ENCODE assay signal across 1 cellular context in the genomic region with DNA sequence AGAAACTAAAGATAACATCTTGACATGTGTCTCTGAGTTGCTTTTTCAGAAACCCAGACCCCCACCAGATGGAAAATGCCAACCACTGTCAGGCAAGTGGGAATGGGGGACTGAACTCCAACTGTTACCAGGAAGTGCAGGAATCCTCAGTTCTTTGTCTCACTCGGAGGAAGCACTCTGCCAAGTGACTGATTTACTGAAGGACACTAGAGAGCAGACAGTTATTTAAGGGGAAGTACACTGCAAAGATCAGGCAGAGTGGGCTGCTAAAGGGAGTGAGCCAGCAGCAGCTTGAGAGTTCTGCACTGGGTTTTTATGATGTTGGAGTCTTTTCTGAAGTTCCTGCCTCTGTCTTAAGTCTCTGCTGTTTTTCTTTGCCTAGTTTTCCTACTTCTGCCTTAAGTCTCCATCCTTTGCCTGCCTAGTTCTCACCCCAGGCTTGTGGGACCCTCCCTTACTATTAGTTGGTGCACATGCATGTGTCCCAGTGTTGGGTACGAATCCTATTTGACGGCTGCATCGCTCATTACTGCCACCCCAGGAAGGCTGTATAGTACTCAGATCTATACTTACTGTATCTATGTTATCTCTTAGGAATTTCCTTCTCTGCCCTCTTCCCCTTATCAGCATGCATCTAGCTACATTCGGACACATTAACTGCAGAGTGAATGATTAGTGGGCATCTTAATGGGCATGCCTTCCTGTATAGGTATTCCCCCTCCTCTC.
TF ChIP-seq lines count a peak whose summit lies in the region.

No MANE protein-coding gene starts in this region.

TF ChIP-seq in K562, 482 proteins besides CTCF, POLR2A, EP300 and RAD21 (continued from another document):
- TF ChIP-seq, protein P1, sequence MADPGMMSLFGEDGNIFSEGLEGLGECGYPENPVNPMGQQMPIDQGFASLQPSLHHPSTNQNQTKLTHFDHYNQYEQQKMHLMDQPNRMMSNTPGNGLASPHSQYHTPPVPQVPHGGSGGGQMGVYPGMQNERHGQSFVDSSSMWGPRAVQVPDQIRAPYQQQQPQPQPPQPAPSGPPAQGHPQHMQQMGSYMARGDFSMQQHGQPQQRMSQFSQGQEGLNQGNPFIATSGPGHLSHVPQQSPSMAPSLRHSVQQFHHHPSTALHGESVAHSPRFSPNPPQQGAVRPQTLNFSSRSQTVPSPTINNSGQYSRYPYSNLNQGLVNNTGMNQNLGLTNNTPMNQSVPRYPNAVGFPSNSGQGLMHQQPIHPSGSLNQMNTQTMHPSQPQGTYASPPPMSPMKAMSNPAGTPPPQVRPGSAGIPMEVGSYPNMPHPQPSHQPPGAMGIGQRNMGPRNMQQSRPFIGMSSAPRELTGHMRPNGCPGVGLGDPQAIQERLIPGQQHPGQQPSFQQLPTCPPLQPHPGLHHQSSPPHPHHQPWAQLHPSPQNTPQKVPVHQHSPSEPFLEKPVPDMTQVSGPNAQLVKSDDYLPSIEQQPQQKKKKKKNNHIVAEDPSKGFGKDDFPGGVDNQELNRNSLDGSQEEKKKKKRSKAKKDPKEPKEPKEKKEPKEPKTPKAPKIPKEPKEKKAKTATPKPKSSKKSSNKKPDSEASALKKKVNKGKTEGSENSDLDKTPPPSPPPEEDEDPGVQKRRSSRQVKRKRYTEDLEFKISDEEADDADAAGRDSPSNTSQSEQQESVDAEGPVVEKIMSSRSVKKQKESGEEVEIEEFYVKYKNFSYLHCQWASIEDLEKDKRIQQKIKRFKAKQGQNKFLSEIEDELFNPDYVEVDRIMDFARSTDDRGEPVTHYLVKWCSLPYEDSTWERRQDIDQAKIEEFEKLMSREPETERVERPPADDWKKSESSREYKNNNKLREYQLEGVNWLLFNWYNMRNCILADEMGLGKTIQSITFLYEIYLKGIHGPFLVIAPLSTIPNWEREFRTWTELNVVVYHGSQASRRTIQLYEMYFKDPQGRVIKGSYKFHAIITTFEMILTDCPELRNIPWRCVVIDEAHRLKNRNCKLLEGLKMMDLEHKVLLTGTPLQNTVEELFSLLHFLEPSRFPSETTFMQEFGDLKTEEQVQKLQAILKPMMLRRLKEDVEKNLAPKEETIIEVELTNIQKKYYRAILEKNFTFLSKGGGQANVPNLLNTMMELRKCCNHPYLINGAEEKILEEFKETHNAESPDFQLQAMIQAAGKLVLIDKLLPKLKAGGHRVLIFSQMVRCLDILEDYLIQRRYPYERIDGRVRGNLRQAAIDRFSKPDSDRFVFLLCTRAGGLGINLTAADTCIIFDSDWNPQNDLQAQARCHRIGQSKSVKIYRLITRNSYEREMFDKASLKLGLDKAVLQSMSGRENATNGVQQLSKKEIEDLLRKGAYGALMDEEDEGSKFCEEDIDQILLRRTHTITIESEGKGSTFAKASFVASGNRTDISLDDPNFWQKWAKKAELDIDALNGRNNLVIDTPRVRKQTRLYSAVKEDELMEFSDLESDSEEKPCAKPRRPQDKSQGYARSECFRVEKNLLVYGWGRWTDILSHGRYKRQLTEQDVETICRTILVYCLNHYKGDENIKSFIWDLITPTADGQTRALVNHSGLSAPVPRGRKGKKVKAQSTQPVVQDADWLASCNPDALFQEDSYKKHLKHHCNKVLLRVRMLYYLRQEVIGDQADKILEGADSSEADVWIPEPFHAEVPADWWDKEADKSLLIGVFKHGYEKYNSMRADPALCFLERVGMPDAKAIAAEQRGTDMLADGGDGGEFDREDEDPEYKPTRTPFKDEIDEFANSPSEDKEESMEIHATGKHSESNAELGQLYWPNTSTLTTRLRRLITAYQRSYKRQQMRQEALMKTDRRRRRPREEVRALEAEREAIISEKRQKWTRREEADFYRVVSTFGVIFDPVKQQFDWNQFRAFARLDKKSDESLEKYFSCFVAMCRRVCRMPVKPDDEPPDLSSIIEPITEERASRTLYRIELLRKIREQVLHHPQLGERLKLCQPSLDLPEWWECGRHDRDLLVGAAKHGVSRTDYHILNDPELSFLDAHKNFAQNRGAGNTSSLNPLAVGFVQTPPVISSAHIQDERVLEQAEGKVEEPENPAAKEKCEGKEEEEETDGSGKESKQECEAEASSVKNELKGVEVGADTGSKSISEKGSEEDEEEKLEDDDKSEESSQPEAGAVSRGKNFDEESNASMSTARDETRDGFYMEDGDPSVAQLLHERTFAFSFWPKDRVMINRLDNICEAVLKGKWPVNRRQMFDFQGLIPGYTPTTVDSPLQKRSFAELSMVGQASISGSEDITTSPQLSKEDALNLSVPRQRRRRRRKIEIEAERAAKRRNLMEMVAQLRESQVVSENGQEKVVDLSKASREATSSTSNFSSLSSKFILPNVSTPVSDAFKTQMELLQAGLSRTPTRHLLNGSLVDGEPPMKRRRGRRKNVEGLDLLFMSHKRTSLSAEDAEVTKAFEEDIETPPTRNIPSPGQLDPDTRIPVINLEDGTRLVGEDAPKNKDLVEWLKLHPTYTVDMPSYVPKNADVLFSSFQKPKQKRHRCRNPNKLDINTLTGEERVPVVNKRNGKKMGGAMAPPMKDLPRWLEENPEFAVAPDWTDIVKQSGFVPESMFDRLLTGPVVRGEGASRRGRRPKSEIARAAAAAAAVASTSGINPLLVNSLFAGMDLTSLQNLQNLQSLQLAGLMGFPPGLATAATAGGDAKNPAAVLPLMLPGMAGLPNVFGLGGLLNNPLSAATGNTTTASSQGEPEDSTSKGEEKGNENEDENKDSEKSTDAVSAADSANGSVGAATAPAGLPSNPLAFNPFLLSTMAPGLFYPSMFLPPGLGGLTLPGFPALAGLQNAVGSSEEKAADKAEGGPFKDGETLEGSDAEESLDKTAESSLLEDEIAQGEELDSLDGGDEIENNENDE (IDR thresholded peaks at IDR 0.05; ENCODE audit: low read depth, low read length): no peak
- no peak for TF ChIP-seq NR0B1 (IDR thresholded peaks at IDR 0.05; ENCODE audit: partially characterized antibody)
- no peak for TF ChIP-seq KLF6 (CRISPR knock-in tag; IDR thresholded peaks at IDR 0.05; ENCODE audit: borderline replicate concordance)
- TF ChIP-seq, protein P2, sequence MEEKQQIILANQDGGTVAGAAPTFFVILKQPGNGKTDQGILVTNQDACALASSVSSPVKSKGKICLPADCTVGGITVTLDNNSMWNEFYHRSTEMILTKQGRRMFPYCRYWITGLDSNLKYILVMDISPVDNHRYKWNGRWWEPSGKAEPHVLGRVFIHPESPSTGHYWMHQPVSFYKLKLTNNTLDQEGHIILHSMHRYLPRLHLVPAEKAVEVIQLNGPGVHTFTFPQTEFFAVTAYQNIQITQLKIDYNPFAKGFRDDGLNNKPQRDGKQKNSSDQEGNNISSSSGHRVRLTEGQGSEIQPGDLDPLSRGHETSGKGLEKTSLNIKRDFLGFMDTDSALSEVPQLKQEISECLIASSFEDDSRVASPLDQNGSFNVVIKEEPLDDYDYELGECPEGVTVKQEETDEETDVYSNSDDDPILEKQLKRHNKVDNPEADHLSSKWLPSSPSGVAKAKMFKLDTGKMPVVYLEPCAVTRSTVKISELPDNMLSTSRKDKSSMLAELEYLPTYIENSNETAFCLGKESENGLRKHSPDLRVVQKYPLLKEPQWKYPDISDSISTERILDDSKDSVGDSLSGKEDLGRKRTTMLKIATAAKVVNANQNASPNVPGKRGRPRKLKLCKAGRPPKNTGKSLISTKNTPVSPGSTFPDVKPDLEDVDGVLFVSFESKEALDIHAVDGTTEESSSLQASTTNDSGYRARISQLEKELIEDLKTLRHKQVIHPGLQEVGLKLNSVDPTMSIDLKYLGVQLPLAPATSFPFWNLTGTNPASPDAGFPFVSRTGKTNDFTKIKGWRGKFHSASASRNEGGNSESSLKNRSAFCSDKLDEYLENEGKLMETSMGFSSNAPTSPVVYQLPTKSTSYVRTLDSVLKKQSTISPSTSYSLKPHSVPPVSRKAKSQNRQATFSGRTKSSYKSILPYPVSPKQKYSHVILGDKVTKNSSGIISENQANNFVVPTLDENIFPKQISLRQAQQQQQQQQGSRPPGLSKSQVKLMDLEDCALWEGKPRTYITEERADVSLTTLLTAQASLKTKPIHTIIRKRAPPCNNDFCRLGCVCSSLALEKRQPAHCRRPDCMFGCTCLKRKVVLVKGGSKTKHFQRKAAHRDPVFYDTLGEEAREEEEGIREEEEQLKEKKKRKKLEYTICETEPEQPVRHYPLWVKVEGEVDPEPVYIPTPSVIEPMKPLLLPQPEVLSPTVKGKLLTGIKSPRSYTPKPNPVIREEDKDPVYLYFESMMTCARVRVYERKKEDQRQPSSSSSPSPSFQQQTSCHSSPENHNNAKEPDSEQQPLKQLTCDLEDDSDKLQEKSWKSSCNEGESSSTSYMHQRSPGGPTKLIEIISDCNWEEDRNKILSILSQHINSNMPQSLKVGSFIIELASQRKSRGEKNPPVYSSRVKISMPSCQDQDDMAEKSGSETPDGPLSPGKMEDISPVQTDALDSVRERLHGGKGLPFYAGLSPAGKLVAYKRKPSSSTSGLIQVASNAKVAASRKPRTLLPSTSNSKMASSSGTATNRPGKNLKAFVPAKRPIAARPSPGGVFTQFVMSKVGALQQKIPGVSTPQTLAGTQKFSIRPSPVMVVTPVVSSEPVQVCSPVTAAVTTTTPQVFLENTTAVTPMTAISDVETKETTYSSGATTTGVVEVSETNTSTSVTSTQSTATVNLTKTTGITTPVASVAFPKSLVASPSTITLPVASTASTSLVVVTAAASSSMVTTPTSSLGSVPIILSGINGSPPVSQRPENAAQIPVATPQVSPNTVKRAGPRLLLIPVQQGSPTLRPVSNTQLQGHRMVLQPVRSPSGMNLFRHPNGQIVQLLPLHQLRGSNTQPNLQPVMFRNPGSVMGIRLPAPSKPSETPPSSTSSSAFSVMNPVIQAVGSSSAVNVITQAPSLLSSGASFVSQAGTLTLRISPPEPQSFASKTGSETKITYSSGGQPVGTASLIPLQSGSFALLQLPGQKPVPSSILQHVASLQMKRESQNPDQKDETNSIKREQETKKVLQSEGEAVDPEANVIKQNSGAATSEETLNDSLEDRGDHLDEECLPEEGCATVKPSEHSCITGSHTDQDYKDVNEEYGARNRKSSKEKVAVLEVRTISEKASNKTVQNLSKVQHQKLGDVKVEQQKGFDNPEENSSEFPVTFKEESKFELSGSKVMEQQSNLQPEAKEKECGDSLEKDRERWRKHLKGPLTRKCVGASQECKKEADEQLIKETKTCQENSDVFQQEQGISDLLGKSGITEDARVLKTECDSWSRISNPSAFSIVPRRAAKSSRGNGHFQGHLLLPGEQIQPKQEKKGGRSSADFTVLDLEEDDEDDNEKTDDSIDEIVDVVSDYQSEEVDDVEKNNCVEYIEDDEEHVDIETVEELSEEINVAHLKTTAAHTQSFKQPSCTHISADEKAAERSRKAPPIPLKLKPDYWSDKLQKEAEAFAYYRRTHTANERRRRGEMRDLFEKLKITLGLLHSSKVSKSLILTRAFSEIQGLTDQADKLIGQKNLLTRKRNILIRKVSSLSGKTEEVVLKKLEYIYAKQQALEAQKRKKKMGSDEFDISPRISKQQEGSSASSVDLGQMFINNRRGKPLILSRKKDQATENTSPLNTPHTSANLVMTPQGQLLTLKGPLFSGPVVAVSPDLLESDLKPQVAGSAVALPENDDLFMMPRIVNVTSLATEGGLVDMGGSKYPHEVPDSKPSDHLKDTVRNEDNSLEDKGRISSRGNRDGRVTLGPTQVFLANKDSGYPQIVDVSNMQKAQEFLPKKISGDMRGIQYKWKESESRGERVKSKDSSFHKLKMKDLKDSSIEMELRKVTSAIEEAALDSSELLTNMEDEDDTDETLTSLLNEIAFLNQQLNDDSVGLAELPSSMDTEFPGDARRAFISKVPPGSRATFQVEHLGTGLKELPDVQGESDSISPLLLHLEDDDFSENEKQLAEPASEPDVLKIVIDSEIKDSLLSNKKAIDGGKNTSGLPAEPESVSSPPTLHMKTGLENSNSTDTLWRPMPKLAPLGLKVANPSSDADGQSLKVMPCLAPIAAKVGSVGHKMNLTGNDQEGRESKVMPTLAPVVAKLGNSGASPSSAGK (IDR thresholded peaks at IDR 0.05): no peak
- TF ChIP-seq ZHX1 (conservative IDR thresholded peaks at IDR 0.05; ENCODE audit: low read length): no peak
- no peak for TF ChIP-seq MTA2 (IDR thresholded peaks at IDR 0.05; ENCODE audit: low read depth)
- TF ChIP-seq, protein P3, sequence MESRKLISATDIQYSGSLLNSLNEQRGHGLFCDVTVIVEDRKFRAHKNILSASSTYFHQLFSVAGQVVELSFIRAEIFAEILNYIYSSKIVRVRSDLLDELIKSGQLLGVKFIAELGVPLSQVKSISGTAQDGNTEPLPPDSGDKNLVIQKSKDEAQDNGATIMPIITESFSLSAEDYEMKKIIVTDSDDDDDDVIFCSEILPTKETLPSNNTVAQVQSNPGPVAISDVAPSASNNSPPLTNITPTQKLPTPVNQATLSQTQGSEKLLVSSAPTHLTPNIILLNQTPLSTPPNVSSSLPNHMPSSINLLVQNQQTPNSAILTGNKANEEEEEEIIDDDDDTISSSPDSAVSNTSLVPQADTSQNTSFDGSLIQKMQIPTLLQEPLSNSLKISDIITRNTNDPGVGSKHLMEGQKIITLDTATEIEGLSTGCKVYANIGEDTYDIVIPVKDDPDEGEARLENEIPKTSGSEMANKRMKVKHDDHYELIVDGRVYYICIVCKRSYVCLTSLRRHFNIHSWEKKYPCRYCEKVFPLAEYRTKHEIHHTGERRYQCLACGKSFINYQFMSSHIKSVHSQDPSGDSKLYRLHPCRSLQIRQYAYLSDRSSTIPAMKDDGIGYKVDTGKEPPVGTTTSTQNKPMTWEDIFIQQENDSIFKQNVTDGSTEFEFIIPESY (CRISPR knock-in tag; IDR thresholded peaks at IDR 0.05): no peak
- no peak for TF ChIP-seq ZNF589 (CRISPR knock-in tag; IDR thresholded peaks at IDR 0.05; ENCODE audit: low read depth)
- no peak for TF ChIP-seq MYBL2 (IDR thresholded peaks at IDR 0.05; ENCODE audit: low read depth)
- TF ChIP-seq MYBL2 (CRISPR knock-in tag; IDR thresholded peaks at IDR 0.05; ENCODE audit: borderline replicate concordance): no peak
- TF ChIP-seq SRF (CRISPR knock-in tag; IDR thresholded peaks at IDR 0.05): no peak
TF ChIP-seq in K562: peak in this region for 5.
